8 cellular contexts compared by ENCODE assay signal in the genomic region with DNA sequence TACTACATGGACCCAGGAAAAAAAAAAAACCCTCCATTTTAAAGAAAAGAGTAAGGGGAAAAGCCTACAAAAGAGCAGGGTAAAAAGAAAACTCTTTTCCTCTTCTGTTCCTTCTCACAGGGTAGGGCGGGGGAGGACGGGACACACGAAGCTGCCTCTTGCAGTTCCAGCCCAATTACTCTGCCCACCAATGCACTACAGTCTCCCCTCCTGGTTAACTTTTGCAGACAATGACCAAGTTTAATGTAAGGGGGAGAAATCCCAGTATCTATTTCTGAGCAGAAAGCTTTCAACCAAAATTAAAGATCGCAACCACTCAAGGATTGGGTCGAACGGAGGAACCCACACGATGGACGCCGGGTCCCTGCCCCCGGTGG. TPM values are rescaled to one million over a fixed set of nuclear protein-coding genes. Genes with fewer than 3 reads are reported as not detected.
DNase-seq lines count a peak whose midpoint lies in the region; ATAC-seq and TF ChIP-seq lines count a peak whose summit lies in the region.

No MANE protein-coding gene starts in this region.

- H3K79me2 ChIP-seq in osteoblast (ENCODE audit: insufficient read depth, low read length) = peaks cover 54% of the 10 kb centered on the region

- ATAC-seq in RWPE2 (ENCODE audit: low read depth) (no peak), HG02642 (IDR thresholded peaks at IDR 0.05; ENCODE audit: poor library complexity, unreplicated experiment) (no peak), GM18505 (IDR thresholded peaks at IDR 0.05; ENCODE audit: unreplicated experiment) (no peak)

- peak overlapping the region; percentile 97 for H3K27ac Mint-ChIP-seq in activated T-cell treated with anti-CD3 and anti-CD28 coated beads, Interleukin-2, amount 50 U/mL, for 24 hours

- H3K4me1 ChIP-seq in RWPE2 (ENCODE audit: insufficient read depth, poor library complexity, severe bottlenecking) (no peaks in the 10 kb centered on the region), osteoblast (ENCODE audit: insufficient read depth, low read length) (peaks cover 15% of the 10 kb centered on the region)

- H3K4me1 Mint-ChIP-seq in activated T-cell treated with anti-CD3 and anti-CD28 coated beads, Interleukin-2, amount 50 U/mL, for 24 hours (ENCODE audit: low read depth) = peaks cover 43% of the 10 kb centered on the region

- peaks cover 39% of the 10 kb centered on the region for H4K20me1 ChIP-seq in osteoblast (ENCODE audit: insufficient read depth, low read length)

- peak overlapping the region; percentile 92 for H3K4me3 Mint-ChIP-seq in activated T-cell treated with anti-CD3 and anti-CD28 coated beads, Interleukin-2, amount 50 U/mL, for 24 hours

- H3K27me3 Mint-ChIP-seq in activated T-cell treated with anti-CD3 and anti-CD28 coated beads, Interleukin-2, amount 50 U/mL, for 24 hours = peaks cover 16% of the 10 kb centered on the region

- H2AFZ ChIP-seq in osteoblast (ENCODE audit: low read length) = peak overlapping the region; percentile 29

- H3K4me3 ChIP-seq in RWPE2 (ENCODE audit: severe bottlenecking) (peak overlapping the region; percentile 99), epithelial cell of esophagus (ENCODE audit: low read length) (peak overlapping the region; percentile 77), osteoblast (ENCODE audit: insufficient read depth, low read length) (peak overlapping the region; percentile 87)

- peak overlapping the region; percentile 99 for H3K4me2 ChIP-seq in osteoblast (ENCODE audit: insufficient read depth, low read length)

- peaks cover 12% of the 10 kb centered on the region for H3K36me3 Mint-ChIP-seq in activated T-cell treated with anti-CD3 and anti-CD28 coated beads, Interleukin-2, amount 50 U/mL, for 24 hours (ENCODE audit: low read depth)

- DNase-seq in activated T-cell treated with anti-CD3 and anti-CD28 coated beads, Interleukin-2, amount 50 U/mL, for 24 hours = peak; percentile 29
- DNase-seq in activated T-cell treated with anti-CD3 and anti-CD28 coated beads for 4 hours (no peak), RWPE2 (ENCODE audit: low spot score) (no peak), epithelial cell of esophagus (ENCODE audit: low read depth) (no peak), osteoblast (ENCODE audit: insufficient read length, low spot score, missing footprints) (peak; percentile 94)
- no peak for DNase-seq in activated effector memory CD4-positive, alpha-beta T cell treated with Interleukin-2 at 50 U/mL for 16 hours

- TF ChIP-seq POLR2A in GM18505 (IDR thresholded peaks at IDR 0.05; ENCODE audit: borderline replicate concordance, extremely low read depth, insufficient read depth, insufficient read length) = no peak

- H3K9me3 Mint-ChIP-seq in activated T-cell treated with anti-CD3 and anti-CD28 coated beads, Interleukin-2, amount 50 U/mL, for 24 hours = no peaks in the 10 kb centered on the region

- H3K27me3 ChIP-seq in RWPE2 (ENCODE audit: insufficient read depth, poor library complexity, severe bottlenecking) = peaks cover 10% of the 10 kb centered on the region
- H3K27me3 ChIP-seq in osteoblast (ENCODE audit: insufficient read depth, low read length) = peaks cover 25% of the 10 kb centered on the region

- TF ChIP-seq CTCF in RWPE2 (IDR thresholded peaks at IDR 0.05; ENCODE audit: poor library complexity, severe bottlenecking) (no peak), epithelial cell of esophagus (IDR thresholded peaks at IDR 0.05; ENCODE audit: insufficient read depth, low read depth, low read length, missing control alignments) (no peak), osteoblast (IDR thresholded peaks at IDR 0.05; ENCODE audit: extremely low read depth, low read depth, low read length) (no peak)

- H3K36me3 ChIP-seq in RWPE2 (ENCODE audit: low read depth) (no peaks in the 10 kb centered on the region), osteoblast (ENCODE audit: insufficient read depth, low read length) (no peaks in the 10 kb centered on the region)

- H3K27ac ChIP-seq in RWPE2 (ENCODE audit: poor library complexity, severe bottlenecking) (peak overlapping the region; percentile 68), osteoblast (ENCODE audit: low read depth, low read length) (peak overlapping the region; percentile 62)

- H3K9me3 ChIP-seq in RWPE2 (ENCODE audit: severe bottlenecking) (no peaks in the 10 kb centered on the region), osteoblast (ENCODE audit: low read depth, low read length) (no peaks in the 10 kb centered on the region)

RNA-seq across cellular contexts. Expression of a gene that starts 1.3 kb away (rescaled TPM):
- 6.9 and 10.9 TPM in 2 replicates for total RNA-seq in osteoblast

RNA-seq across cellular contexts. Expression of a gene that starts 41.3 kb away (rescaled TPM):
- 23.0 and 26.1 TPM in 2 replicates for total RNA-seq in osteoblast

Comparison
In these comparisons a context has a peak if more than half of its experiments do, and no peak if none do; other contexts are left out.
1. DNase-seq: peak in activated T-cell treated with anti-CD3 and anti-CD28 coated beads, Interleukin-2, amount 50 U/mL, for 24 hours (single experiment) and osteoblast (single experiment); none in activated T-cell treated with anti-CD3 and anti-CD28 coated beads for 4 hours (single experiment), RWPE2 (single experiment), epithelial cell of esophagus (single experiment) and activated effector memory CD4-positive, alpha-beta T cell treated with Interleukin-2 at 50 U/mL for 16 hours (single experiment).
2. Peak in every context shown above with its lines, with median percentiles within 50 percentile points of each other: H3K4me3 ChIP-seq.